Comparison of ENCODE assay signal across 19 cellular contexts in the genomic region with DNA sequence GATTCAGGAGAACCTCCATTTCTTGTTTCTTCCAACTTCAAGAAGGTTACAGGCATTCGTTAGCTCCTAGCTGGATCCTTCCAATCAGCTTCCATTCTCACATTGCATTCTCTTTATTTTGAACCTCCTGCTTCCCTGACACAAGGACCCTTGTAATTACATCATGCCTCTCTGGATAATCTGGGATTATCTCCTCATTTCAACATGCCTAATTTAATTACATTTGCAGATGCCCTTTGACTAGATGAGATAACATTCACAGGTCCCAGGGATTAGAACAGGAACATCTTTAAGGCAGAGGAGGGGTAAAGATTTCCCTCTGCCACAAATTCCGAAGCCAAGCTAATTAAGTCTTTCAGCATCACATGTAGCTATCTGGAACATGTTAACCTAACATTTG.
DNase-seq lines count a peak whose midpoint lies in the region; ATAC-seq and TF ChIP-seq lines count a peak whose summit lies in the region.
"Had no signal": no experiment of that assay in that cellular context is flagged by ENCODE, and none has a peak within 500 bp of the region (broad histone marks: within the 10 kb centered on the region; RNA-seq: fewer than 3 reads in every experiment).

No MANE protein-coding gene starts in this region.

- no peak overlapping the region for H3K4me2 ChIP-seq in neural progenitor cell

- no peak overlapping the region for H2AFZ ChIP-seq in neural progenitor cell (replicated peaks)

- H3K9ac ChIP-seq in neural progenitor cell: no peak overlapping the region

- H3K4me3 ChIP-seq in neural progenitor cell (no peak overlapping the region), gastroesophageal sphincter (no peak overlapping the region)
- H3K4me3 ChIP-seq in naive thymus-derived CD4-positive, alpha-beta T cell (ENCODE audit: low read length): no peak overlapping the region

- intact Hi-C loops in naive thymus-derived CD4-positive, alpha-beta T cell (cut with micrococcal nuclease): no loop called here

- peaks cover 11% of the 10 kb centered on the region for H3K4me1 ChIP-seq in neural progenitor cell
- H3K4me1 ChIP-seq in naive thymus-derived CD4-positive, alpha-beta T cell (ENCODE audit: control insufficient read depth in 2 of 2, insufficient read depth in 2 of 2, low read length in 2 of 2): no peaks in the 10 kb centered on the region
- H3K4me1 ChIP-seq in gastroesophageal sphincter: no peaks in the 10 kb centered on the region
- H3K4me1 ChIP-seq: BE2C had no signal

- CTCF ChIA-PET in naive thymus-derived CD4-positive, alpha-beta T cell (lab: Charles Lee): no interaction called here

- peaks cover 5% of the 10 kb centered on the region for H3F3A ChIP-seq in neural progenitor cell (ENCODE audit: low read depth)

- H3K36me3 Mint-ChIP-seq in neural progenitor cell: no peaks in the 10 kb centered on the region
- H3K36me3 Mint-ChIP-seq in naive thymus-derived CD4-positive, alpha-beta T cell: no peaks in the 10 kb centered on the region
- H3K36me3 Mint-ChIP-seq: CD4-positive, CD25-positive, alpha-beta regulatory T cell; CD8-positive, alpha-beta memory T cell had no signal

- H3K27ac ChIP-seq in neural progenitor cell (no peak overlapping the region), gastroesophageal sphincter (no peak overlapping the region)
- no peak overlapping the region for H3K27ac ChIP-seq in naive thymus-derived CD4-positive, alpha-beta T cell (ENCODE audit: low read depth, low read length)

- H3K79me2 ChIP-seq in neural progenitor cell (ENCODE audit: low read depth): no peaks in the 10 kb centered on the region

- H3K4me1 Mint-ChIP-seq in neural progenitor cell: peaks cover 3% of the 10 kb centered on the region
- no peaks in the 10 kb centered on the region for H3K4me1 Mint-ChIP-seq in naive thymus-derived CD4-positive, alpha-beta T cell
- H3K4me1 Mint-ChIP-seq: CD4-positive, CD25-positive, alpha-beta regulatory T cell; CD8-positive, alpha-beta memory T cell had no signal

- no peak for TF ChIP-seq EP300 in gastroesophageal sphincter (IDR thresholded peaks at IDR 0.05)

- H3K27me3 ChIP-seq in neural progenitor cell (no peaks in the 10 kb centered on the region), gastroesophageal sphincter (no peaks in the 10 kb centered on the region)
- H3K27me3 ChIP-seq in naive thymus-derived CD4-positive, alpha-beta T cell (ENCODE audit: control insufficient read depth in 2 of 2, insufficient read depth in 2 of 2, low read length in 2 of 2): no peaks in the 10 kb centered on the region
- H3K27me3 ChIP-seq: BE2C had no signal

- no peaks in the 10 kb centered on the region for H3K9me3 Mint-ChIP-seq in neural progenitor cell
- peaks cover 0 to 9% (median 3%) of the 10 kb centered on the region in 11 donors for H3K9me3 Mint-ChIP-seq in naive thymus-derived CD4-positive, alpha-beta T cell
- H3K9me3 Mint-ChIP-seq: H9 had no signal

- 77 to 92% methylated on average over 2 of the region's 2 CpGs for WGBS in gastroesophageal sphincter (ENCODE audit: low coverage in 1 of 2), 2 donors

- no peaks in the 10 kb centered on the region for H4K20me1 ChIP-seq in neural progenitor cell (ENCODE audit: low read depth)

- H3K36me3 ChIP-seq in neural progenitor cell (no peaks in the 10 kb centered on the region), gastroesophageal sphincter (no peaks in the 10 kb centered on the region)
- H3K36me3 ChIP-seq in naive thymus-derived CD4-positive, alpha-beta T cell (ENCODE audit: control insufficient read depth in 2 of 3, insufficient read depth in 3 of 3, low read length in 3 of 3): no peaks in the 10 kb centered on the region
- H3K36me3 ChIP-seq: BE2C had no signal

- H3K4me3 Mint-ChIP-seq in neural progenitor cell: no peak overlapping the region
- no peak overlapping the region for H3K4me3 Mint-ChIP-seq in naive thymus-derived CD4-positive, alpha-beta T cell
- H3K4me3 Mint-ChIP-seq: CD4-positive, CD25-positive, alpha-beta regulatory T cell; CD8-positive, alpha-beta memory T cell; H9 had no signal

- no peak overlapping the region for H3K27ac Mint-ChIP-seq in neural progenitor cell
- no peak overlapping the region for H3K27ac Mint-ChIP-seq in naive thymus-derived CD4-positive, alpha-beta T cell
- H3K27ac Mint-ChIP-seq: CD4-positive, CD25-positive, alpha-beta regulatory T cell; CD8-positive, alpha-beta memory T cell; H9 had no signal

- no peaks in the 10 kb centered on the region for H3K9me3 ChIP-seq in neural progenitor cell (ENCODE audit: low read depth)
- H3K9me3 ChIP-seq in naive thymus-derived CD4-positive, alpha-beta T cell (ENCODE audit: control insufficient read depth in 2 of 3, low read length in 3 of 3): no peaks in the 10 kb centered on the region
- no peaks in the 10 kb centered on the region for H3K9me3 ChIP-seq in gastroesophageal sphincter
- H3K9me3 ChIP-seq: BE2C had no signal

- TF ChIP-seq CTCF in neural progenitor cell (IDR thresholded peaks at IDR 0.05): no peak
- TF ChIP-seq CTCF in gastroesophageal sphincter (IDR thresholded peaks at IDR 0.05): no peak

- POLR2A ChIA-PET in naive thymus-derived CD4-positive, alpha-beta T cell (lab: Charles Lee): no interaction called here

- H3K27me3 Mint-ChIP-seq in neural progenitor cell (ENCODE audit: insufficient read depth, low read depth): no peaks in the 10 kb centered on the region
- no peaks in the 10 kb centered on the region for H3K27me3 Mint-ChIP-seq in naive thymus-derived CD4-positive, alpha-beta T cell
- H3K27me3 Mint-ChIP-seq: CD4-positive, CD25-positive, alpha-beta regulatory T cell; CD8-positive, alpha-beta memory T cell had no signal

- DNase-seq in D341Med (ENCODE audit: low spot score): peak; percentile 46
- DNase-seq in NCI-H82 (lab: John Stamatoyannopoulos, UW): peak; percentile 91
- peak; percentile 76 for DNase-seq in SK-N-DZ (ENCODE audit: low spot score)
- DNase-seq in neural progenitor cell (ENCODE audit: low spot score): peak; percentile 30
- DNase-seq in hypothalamus (lab: John Stamatoyannopoulos, UW): no peak
- no peak for DNase-seq in naive thymus-derived CD4-positive, alpha-beta T cell
- no peak for DNase-seq in HuH-7.5 (ENCODE audit: low spot score)
- DNase-seq: ACHN; BE2C; C1 segment of cervical spinal cord; CD4-positive, CD25-positive, alpha-beta regulatory T cell; CD8-positive, alpha-beta memory T cell; COR-L47; DMS153; DMS79; GDM1; H9 had no signal

- ATAC-seq in naive thymus-derived CD4-positive, alpha-beta T cell: no peak
- no peak for ATAC-seq in gastroesophageal sphincter
- ATAC-seq: HepG2 had no signal

- TF ChIP-seq POLR2A in gastroesophageal sphincter (IDR thresholded peaks at IDR 0.05): no peak

Comparison
In these comparisons a context has a peak if more than half of its experiments do, and no peak if none do; other contexts are left out.
1. DNase-seq: peak in D341Med (single experiment), NCI-H82 (single experiment), SK-N-DZ (single experiment) and neural progenitor cell (single experiment); none in hypothalamus (0 of 51), naive thymus-derived CD4-positive, alpha-beta T cell (0 of 9) and HuH-7.5 (single experiment).